Comparison of ENCODE assay signal across 12 cellular contexts in the genomic region with DNA sequence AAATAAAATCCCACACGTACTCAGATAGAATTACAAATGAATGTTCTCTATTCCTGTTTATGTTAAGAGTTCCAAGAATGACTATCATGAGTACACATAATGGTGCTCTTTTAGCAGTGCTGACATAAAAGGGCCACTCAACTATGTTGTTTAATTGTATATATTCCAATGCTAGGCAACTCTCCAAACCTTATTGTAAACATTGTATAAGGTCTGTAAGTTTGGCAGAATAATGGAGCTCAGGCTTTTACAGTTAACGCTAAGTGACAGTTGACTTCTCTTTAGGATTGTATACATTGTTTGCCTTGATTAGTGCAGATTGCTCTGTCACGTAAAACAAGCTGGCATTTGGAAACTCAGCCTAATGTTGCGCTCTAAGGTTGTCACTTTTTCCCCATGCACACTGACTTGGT.
DNase-seq lines count a peak whose midpoint lies in the region; ATAC-seq and TF ChIP-seq lines count a peak whose summit lies in the region.
"Had no signal": no experiment of that assay in that cellular context is flagged by ENCODE, and none has a peak within 500 bp of the region (broad histone marks: within the 10 kb centered on the region; RNA-seq: fewer than 3 reads in every experiment).

No MANE protein-coding gene starts in this region.

- H3K27me3 Mint-ChIP-seq in activated naive CD4-positive, alpha-beta T cell treated with anti-CD3 and anti-CD28 coated beads, Interleukin-2, amount 50 U/mL, for 24 hours: no peaks in the 10 kb centered on the region
- H3K27me3 Mint-ChIP-seq: natural killer cell treated with Interleukin-12 subunit alpha and Interleukin-12 subunit beta and Interleukin-15 and Interleukin-18, amount 100 ng/mL, for 72 hours had no signal

- TF ChIP-seq CTCF in fibroblast of mammary gland (conservative IDR thresholded peaks at IDR 0.05; ENCODE audit: control insufficient read depth, insufficient read depth, low read depth, low read length): no peak

- no peaks in the 10 kb centered on the region for H3K9me3 ChIP-seq in stomach smooth muscle (ENCODE audit: control insufficient read depth in 2 of 2, low read length in 2 of 2)

- H3K4me1 ChIP-seq in stomach smooth muscle (ENCODE audit: control insufficient read depth, insufficient read depth, low read length): peaks cover 20% of the 10 kb centered on the region

- H3K27me3 ChIP-seq in stomach smooth muscle (ENCODE audit: control insufficient read depth in 1 of 2, insufficient read depth in 2 of 2, low read length in 2 of 2): no peaks in the 10 kb centered on the region
- H3K27me3 ChIP-seq: cardiac muscle cell had no signal

- H3K4me3 ChIP-seq in fibroblast of mammary gland (ENCODE audit: control insufficient read depth, low read depth, low read length) (no peak overlapping the region), stomach smooth muscle (ENCODE audit: low read length in 2 of 2) (peak overlapping the region; percentile 44 to 49)
- H3K4me3 ChIP-seq: cardiac muscle cell had no signal

- peak overlapping the region; percentile 81 for H3K4me3 Mint-ChIP-seq in activated naive CD4-positive, alpha-beta T cell treated with anti-CD3 and anti-CD28 coated beads, Interleukin-2, amount 50 U/mL, for 24 hours
- H3K4me3 Mint-ChIP-seq: natural killer cell treated with Interleukin-12 subunit alpha and Interleukin-12 subunit beta and Interleukin-15 and Interleukin-18, amount 100 ng/mL, for 72 hours had no signal

- peak overlapping the region; percentile 6 for H3K27ac ChIP-seq in stomach smooth muscle (ENCODE audit: low read length)
- H3K27ac ChIP-seq: C4-2B, cardiac muscle cell had no signal

- peak overlapping the region in 1 of 2 donors; percentile 43 for H3K9ac ChIP-seq in stomach smooth muscle (ENCODE audit: low read length in 2 of 2)

- H3K36me3 ChIP-seq in stomach smooth muscle (ENCODE audit: control insufficient read depth in 2 of 2, insufficient read depth in 2 of 2, low read length in 2 of 2): no peaks in the 10 kb centered on the region
- H3K36me3 ChIP-seq: cardiac muscle cell had no signal

- ATAC-seq in GM18870 (IDR thresholded peaks at IDR 0.05; ENCODE audit: unreplicated experiment) (no peak), GM21423 (IDR thresholded peaks at IDR 0.05; ENCODE audit: unreplicated experiment) (no peak)
- ATAC-seq: HCT116; natural killer cell treated with Interleukin-12 subunit alpha and Interleukin-12 subunit beta and Interleukin-15 and Interleukin-18, amount 100 ng/mL, for 72 hours had no signal

- H3K9me3 Mint-ChIP-seq in activated naive CD4-positive, alpha-beta T cell treated with anti-CD3 and anti-CD28 coated beads, Interleukin-2, amount 50 U/mL, for 24 hours: no peaks in the 10 kb centered on the region
- H3K9me3 Mint-ChIP-seq: natural killer cell treated with Interleukin-12 subunit alpha and Interleukin-12 subunit beta and Interleukin-15 and Interleukin-18, amount 100 ng/mL, for 72 hours had no signal

- H3K27ac Mint-ChIP-seq in activated naive CD4-positive, alpha-beta T cell treated with anti-CD3 and anti-CD28 coated beads, Interleukin-2, amount 50 U/mL, for 24 hours: peak overlapping the region; percentile 98
- H3K27ac Mint-ChIP-seq: natural killer cell treated with Interleukin-12 subunit alpha and Interleukin-12 subunit beta and Interleukin-15 and Interleukin-18, amount 100 ng/mL, for 72 hours had no signal

- no peak for DNase-seq in activated naive CD4-positive, alpha-beta T cell (lab: John Stamatoyannopoulos, UW)
- DNase-seq in NCI-H774 (lab: John Stamatoyannopoulos, UW) (peak; percentile 64), fibroblast of mammary gland (ENCODE audit: low read depth) (peak; percentile 37), HUDEP-2 (lab: John Stamatoyannopoulos, UW; ENCODE audit: unreplicated experiment in 76 of 76) (no peak)

- peaks cover 4% of the 10 kb centered on the region for H3K36me3 Mint-ChIP-seq in activated naive CD4-positive, alpha-beta T cell treated with anti-CD3 and anti-CD28 coated beads, Interleukin-2, amount 50 U/mL, for 24 hours
- H3K36me3 Mint-ChIP-seq: natural killer cell treated with Interleukin-12 subunit alpha and Interleukin-12 subunit beta and Interleukin-15 and Interleukin-18, amount 100 ng/mL, for 72 hours had no signal

- H3K4me1 Mint-ChIP-seq in activated naive CD4-positive, alpha-beta T cell treated with anti-CD3 and anti-CD28 coated beads, Interleukin-2, amount 50 U/mL, for 24 hours: peaks cover 86% of the 10 kb centered on the region

Comparison
In these comparisons a context has a peak if more than half of its experiments do, and no peak if none do; other contexts are left out.
1. DNase-seq: peak in NCI-H774 (single experiment) and fibroblast of mammary gland (single experiment); none in activated naive CD4-positive, alpha-beta T cell (0 of 4) and HUDEP-2 (0 of 76).